Comparison of ENCODE assay signal across 19 cellular contexts in the genomic region with DNA sequence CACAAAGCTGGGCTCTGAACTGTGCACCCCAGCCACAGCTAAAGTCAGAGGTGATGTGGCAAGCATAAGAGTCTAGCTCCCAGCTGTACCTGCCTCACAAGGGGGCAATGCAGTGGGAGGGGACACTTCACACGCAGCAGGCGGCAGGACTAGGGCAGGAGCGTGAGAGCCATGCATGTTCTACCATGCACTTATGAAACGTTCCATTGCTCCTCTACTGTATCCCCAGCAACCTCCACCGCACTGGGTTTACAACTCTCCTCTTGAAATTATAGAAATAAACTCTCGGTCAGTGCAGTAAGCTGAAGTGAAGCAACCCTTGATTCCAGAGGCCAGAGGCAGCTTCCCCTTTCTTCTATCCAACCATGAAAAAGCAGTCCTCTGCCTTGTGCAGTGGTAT.
DNase-seq lines count a peak whose midpoint lies in the region; ATAC-seq and TF ChIP-seq lines count a peak whose summit lies in the region.
"Had no signal": no experiment of that assay in that cellular context is flagged by ENCODE, and none has a peak within 500 bp of the region (broad histone marks: within the 10 kb centered on the region; RNA-seq: fewer than 3 reads in every experiment).

No MANE protein-coding gene starts in this region.

- DNase-seq in stimulated activated naive CD8-positive, alpha-beta T cell treated with anti-CD3 and anti-CD28 coated beads, Interleukin-15, amount 100 ng/mL, for 72 hours, result no peak
- no peak for DNase-seq in stimulated activated naive CD8-positive, alpha-beta T cell treated with anti-CD3 and anti-CD28 coated beads, Interleukin-15, Interleukin-2, amounts not matched to agents 100 U/mL and 50 U/mL, for 24 hours
- DNase-seq in NOMO-1 treated with dmso at 0.1 percent for 144 hours (lab: John Stamatoyannopoulos, UW; ENCODE audit: unreplicated experiment) (peak; percentile 84), immature natural killer cell (no peak), glutamatergic neuron (no peak), HAP-1 (ENCODE audit: low spot score in 2 of 2) (no peak), stomach (no peak), NCI-H345 treated with DMSO at 0.1 percent for 48 hours (lab: John Stamatoyannopoulos, UW; ENCODE audit: unreplicated experiment) (no peak)
- DNase-seq: activated CD4-positive, alpha-beta T cell treated with anti-CD3 and anti-CD28 coated beads, Interleukin-2, amount 10 ng/mL, durations not matched to agents 24 days and 14 days; CD4-positive, alpha-beta memory T cell; DMS153; NCI-H1048; NCI-H1930; NCI-H226; occipital lobe; Peyer's patch; sigmoid colon; testis had no signal

- TF ChIP-seq CTCF in glutamatergic neuron (IDR thresholded peaks at IDR 0.05; ENCODE audit: partially characterized antibody, unreplicated experiment) (no peak), stomach (IDR thresholded peaks at IDR 0.05) (no peak)

- intact Hi-C loops in stomach (cut with DNase I; ENCODE audit: low total_unique reads), result no loop called here

- TF ChIP-seq POLR2A in stomach (IDR thresholded peaks at IDR 0.05), result no peak

- TF ChIP-seq EP300 in stomach (IDR thresholded peaks at IDR 0.05), result no peak

- H3K27me3 Mint-ChIP-seq in stimulated activated naive CD8-positive, alpha-beta T cell treated with anti-CD3 and anti-CD28 coated beads, Interleukin-15, amount 100 ng/mL, for 72 hours, result no peaks in the 10 kb centered on the region
- H3K27me3 Mint-ChIP-seq in immature natural killer cell (ENCODE audit: low read depth in 3 of 3) (peaks cover 0 to 11% (median 3%) of the 10 kb centered on the region in 3 donors), glutamatergic neuron (ENCODE audit: unreplicated experiment) (no peaks in the 10 kb centered on the region)
- H3K27me3 Mint-ChIP-seq: activated CD4-positive, alpha-beta T cell treated with anti-CD3 and anti-CD28 coated beads, Interleukin-2, amount 10 ng/mL, durations not matched to agents 24 days and 14 days; CD4-positive, alpha-beta memory T cell had no signal

- peaks cover 0 to 1% of the 10 kb centered on the region in 2 donors for H3K9me3 Mint-ChIP-seq in stimulated activated naive CD8-positive, alpha-beta T cell treated with anti-CD3 and anti-CD28 coated beads, Interleukin-15, amount 100 ng/mL, for 72 hours
- peaks cover 0 to 3% (median 0%) of the 10 kb centered on the region in 6 donors for H3K9me3 Mint-ChIP-seq in immature natural killer cell
- peaks cover 2% of the 10 kb centered on the region for H3K9me3 Mint-ChIP-seq in glutamatergic neuron (ENCODE audit: unreplicated experiment)

- no peaks in the 10 kb centered on the region; the same call in 1 of the 2 replicates for H3K27me3 ChIP-seq in HAP-1 (ENCODE audit: low read depth)
- no peaks in the 10 kb centered on the region for H3K27me3 ChIP-seq in stomach
- H3K27me3 ChIP-seq: Peyer's patch, sigmoid colon, testis had no signal

- no peak overlapping the region for H3K27ac ChIP-seq in stomach
- H3K27ac ChIP-seq: Peyer's patch, sigmoid colon, testis had no signal

- in situ Hi-C loops in HAP-1 (cut with MboI; ENCODE audit: low sequenced_read_pairs), result no loop called here

- H3K4me3 Mint-ChIP-seq in stimulated activated naive CD8-positive, alpha-beta T cell treated with anti-CD3 and anti-CD28 coated beads, Interleukin-15, amount 100 ng/mL, for 72 hours, result no peak overlapping the region
- peak overlapping the region; percentile 47 to 71 (median 57) for H3K4me3 Mint-ChIP-seq in immature natural killer cell
- no peak overlapping the region for H3K4me3 Mint-ChIP-seq in glutamatergic neuron (ENCODE audit: unreplicated experiment)
- H3K4me3 Mint-ChIP-seq: activated CD4-positive, alpha-beta T cell treated with anti-CD3 and anti-CD28 coated beads, Interleukin-2, amount 10 ng/mL, durations not matched to agents 24 days and 14 days had no signal

- H3K4me1 ChIP-seq in HAP-1 (no peaks in the 10 kb centered on the region), stomach (no peaks in the 10 kb centered on the region)
- H3K4me1 ChIP-seq: Peyer's patch, sigmoid colon, testis had no signal

- ATAC-seq in stimulated activated naive CD8-positive, alpha-beta T cell treated with anti-CD3 and anti-CD28 coated beads, Interleukin-15, amount 100 ng/mL, for 72 hours, result peak; percentile 31
- ATAC-seq in stimulated activated naive CD8-positive, alpha-beta T cell treated with anti-CD3 and anti-CD28 coated beads, Interleukin-15, Interleukin-2, amounts not matched to agents 100 U/mL and 50 U/mL, for 24 hours, result no peak

- no peaks in the 10 kb centered on the region for H3K36me3 ChIP-seq in HAP-1 (replicated peaks)
- H3K36me3 ChIP-seq in stomach, result no peaks in the 10 kb centered on the region
- H3K36me3 ChIP-seq: Peyer's patch, sigmoid colon had no signal

- H3K27ac Mint-ChIP-seq in stimulated activated naive CD8-positive, alpha-beta T cell treated with anti-CD3 and anti-CD28 coated beads, Interleukin-15, amount 100 ng/mL, for 72 hours, result no peak overlapping the region
- H3K27ac Mint-ChIP-seq in immature natural killer cell (peak overlapping the region in 3 of 6 donors; percentile 41 to 77 (median 49)), glutamatergic neuron (ENCODE audit: unreplicated experiment) (no peak overlapping the region)
- H3K27ac Mint-ChIP-seq: activated CD4-positive, alpha-beta T cell treated with anti-CD3 and anti-CD28 coated beads, Interleukin-2, amount 10 ng/mL, durations not matched to agents 24 days and 14 days had no signal

- peaks cover 57% of the 10 kb centered on the region for H3K4me1 Mint-ChIP-seq in stimulated activated naive CD8-positive, alpha-beta T cell treated with anti-CD3 and anti-CD28 coated beads, Interleukin-15, amount 100 ng/mL, for 72 hours
- peaks cover 55 to 63% of the 10 kb centered on the region in 2 donors for H3K4me1 Mint-ChIP-seq in immature natural killer cell
- peaks cover 5% of the 10 kb centered on the region for H3K4me1 Mint-ChIP-seq in glutamatergic neuron (ENCODE audit: low read depth, unreplicated experiment)

- no peaks in the 10 kb centered on the region for H3K36me3 Mint-ChIP-seq in immature natural killer cell
- no peaks in the 10 kb centered on the region for H3K36me3 Mint-ChIP-seq in glutamatergic neuron (ENCODE audit: unreplicated experiment)
- H3K36me3 Mint-ChIP-seq: CD4-positive, alpha-beta memory T cell had no signal

- H3K4me3 ChIP-seq in HAP-1, result no peak overlapping the region
- H3K4me3 ChIP-seq in stomach, result no peak overlapping the region
- H3K4me3 ChIP-seq: coronary artery, Peyer's patch, sigmoid colon, testis had no signal

- 69 to 93% (median 87%) methylated on average over 6 of the region's 6 CpGs for WGBS in stomach, 5 donors

- H3K9me3 ChIP-seq in HAP-1 (no peaks in the 10 kb centered on the region), stomach (no peaks in the 10 kb centered on the region)
- H3K9me3 ChIP-seq: Peyer's patch, sigmoid colon, testis had no signal

Comparison
In these comparisons a context has a peak if more than half of its experiments do, and no peak if none do; other contexts are left out.
1. H3K4me3 Mint-ChIP-seq: peak in immature natural killer cell (5 of 5); none in stimulated activated naive CD8-positive, alpha-beta T cell treated with anti-CD3 and anti-CD28 coated beads, Interleukin-15, amount 100 ng/mL, for 72 hours (0 of 2) and glutamatergic neuron (single experiment).